Comparison of ENCODE assay signal across 10 cellular contexts in genomic region chrX:68077378-68077777, GRCh38.
"Had no signal": no experiment of that assay in that cellular context is flagged by ENCODE, and none has a peak within 500 bp of the region (broad histone marks: within the 10 kb centered on the region; RNA-seq: fewer than 3 reads in every experiment).

No MANE protein-coding gene starts in this region.

- FAIRE-seq: H1, H54, K562 had no signal

- H3K4me3 ChIP-seq: GM23338, K562 had no signal

- H3K27ac ChIP-seq: HL-60 had no signal

- ATAC-seq: GM23338, K562 had no signal

- H3K4me2 ChIP-seq: GM23338 had no signal

- DNase-seq: H9, HCEC 1CT, HFFc6, IMR-90, KG1 had no signal
